11 cellular contexts compared by ENCODE assay signal in the genomic region with DNA sequence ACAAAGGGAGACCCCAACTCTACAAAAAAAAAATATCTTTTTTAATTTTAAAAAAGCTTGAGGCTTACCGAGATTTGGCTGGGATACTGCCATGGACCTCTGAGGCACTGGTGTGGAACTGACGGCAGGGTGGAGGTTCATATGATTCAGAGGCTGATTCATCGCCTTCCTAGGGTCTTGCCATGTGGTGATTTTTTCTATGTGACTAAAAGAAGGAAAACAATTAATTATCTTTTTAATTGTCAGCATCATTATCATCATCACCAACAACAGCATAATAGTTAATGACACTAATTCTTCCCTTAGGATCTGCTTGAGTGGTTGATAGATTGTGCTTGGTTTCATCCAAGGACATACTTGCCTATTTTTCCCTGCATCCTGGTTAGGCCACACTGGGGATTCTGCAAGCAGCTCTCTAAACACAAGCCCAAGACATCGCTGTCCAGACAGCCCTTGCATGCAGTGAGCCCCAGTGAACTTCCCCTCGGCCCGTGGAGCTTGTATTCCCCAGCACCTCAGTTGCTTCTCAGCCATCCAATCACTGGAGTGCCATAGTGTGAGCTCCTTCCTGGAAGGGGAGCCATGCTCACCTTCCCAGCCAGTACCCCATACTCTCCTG.
A peak's percentile ranks its signal among the peaks of the same experiment; 100 is the strongest.
DNase-seq lines count a peak whose midpoint lies in the region; ATAC-seq and TF ChIP-seq lines count a peak whose summit lies in the region.
"Had no signal": no experiment of that assay in that cellular context is flagged by ENCODE, and none has a peak within 500 bp of the region (broad histone marks: within the 10 kb centered on the region; RNA-seq: fewer than 3 reads in every experiment).

No MANE protein-coding gene starts in this region.

- H3K36me3 Mint-ChIP-seq in T-helper 17 cell (ENCODE audit: low read depth) = peaks cover 1% of the 10 kb centered on the region

- 0 out of 2 replicates have a peak overlapping the region, but pooled peaks have one; percentile 15 for H2AFZ ChIP-seq in Loucy (ENCODE audit: low read length)
- H2AFZ ChIP-seq in mammary epithelial cell (ENCODE audit: low read depth, low read length) = no peak overlapping the region

- H3K4me1 Mint-ChIP-seq in T-helper 17 cell = peaks cover 14% of the 10 kb centered on the region

- H3K9me3 ChIP-seq in Loucy (ENCODE audit: insufficient read depth, low read depth, low read length) = no peaks in the 10 kb centered on the region
- no peaks in the 10 kb centered on the region for H3K9me3 ChIP-seq in mammary epithelial cell (replicated peaks; ENCODE audit: insufficient read depth, low read length)
- no peaks in the 10 kb centered on the region for H3K9me3 ChIP-seq in T-helper 17 cell (ENCODE audit: control insufficient read depth, low read length, poor library complexity, severe bottlenecking)

- no peak for TF ChIP-seq POLR2A in lower leg skin (IDR thresholded peaks at IDR 0.05)

- H3K9ac ChIP-seq in Loucy (ENCODE audit: low read depth, low read length, poor library complexity, severe bottlenecking) (no peak overlapping the region), mammary epithelial cell (ENCODE audit: insufficient read depth, low read length) (no peak overlapping the region)

- no peak overlapping the region for H3K4me2 ChIP-seq in Loucy (ENCODE audit: low read depth, low read length, poor library complexity, severe bottlenecking)
- peak overlapping the region; percentile 14 for H3K4me2 ChIP-seq in mammary epithelial cell (ENCODE audit: insufficient read depth, low read depth, low read length)

- H3K4me1 ChIP-seq in Loucy (ENCODE audit: insufficient read depth, low read length, poor library complexity, severe bottlenecking) = peaks cover 14% of the 10 kb centered on the region
- H3K4me1 ChIP-seq in mammary epithelial cell (ENCODE audit: insufficient read depth, low read length) = peaks cover 59% of the 10 kb centered on the region

- TF ChIP-seq CTCF in Loucy (conservative IDR thresholded peaks at IDR 0.05; ENCODE audit: low read length) (no peak), mammary epithelial cell (conservative IDR thresholded peaks at IDR 0.05 in 1 of 2, IDR thresholded peaks at IDR 0.05 in 1 of 2; ENCODE audit: extremely low read depth in 1 of 2, insufficient read depth in 1 of 2, low read depth in 1 of 2, low read length in 2 of 2) (no peak), lower leg skin (IDR thresholded peaks at IDR 0.05) (no peak)

- no peak for ATAC-seq in T-helper 17 cell

- no peaks in the 10 kb centered on the region for H3F3A ChIP-seq in Loucy (ENCODE audit: low read depth)

- CTCF ChIA-PET in mammary epithelial cell (lab: Charles Lee; ENCODE audit: low non-redundant PET) = interaction anchor here (0.6 kb wide), 1 partner anchor 180 kb away, joined by 6 read pairs; no protein-coding TSS in a partner anchor

- H3K36me3 ChIP-seq in Loucy (ENCODE audit: insufficient read depth, low read length) (no peaks in the 10 kb centered on the region), mammary epithelial cell (ENCODE audit: insufficient read depth, low read length) (peaks cover 14% of the 10 kb centered on the region)

- H3K27ac ChIP-seq in mammary epithelial cell (ENCODE audit: insufficient read depth, low read depth, low read length) = peak overlapping the region; percentile 62

- H3K79me2 ChIP-seq in Loucy (ENCODE audit: insufficient read depth, low read length) (no peaks in the 10 kb centered on the region), mammary epithelial cell (ENCODE audit: insufficient read depth, low read length) (peaks cover 56% of the 10 kb centered on the region)

- BruUV-seq in mammary epithelial cell (replicated peaks; lab: Mats Ljungman, UMichigan) = no TSS peak

- H3K27me3 ChIP-seq in Loucy (ENCODE audit: insufficient read depth, low read length, poor library complexity, severe bottlenecking) (no peaks in the 10 kb centered on the region), mammary epithelial cell (ENCODE audit: insufficient read depth, low read length) (no peaks in the 10 kb centered on the region)

- H3K27ac Mint-ChIP-seq in T-helper 17 cell = no peak overlapping the region

- dilution Hi-C loops in mammary epithelial cell (cut with HindIII; ENCODE audit: low sequenced_read_pairs) = loop anchor here (5.0 kb wide), 1 partner anchor 89 kb away; no protein-coding TSS in a partner anchor

- H3K4me3 ChIP-seq in Loucy (ENCODE audit: low read length, poor library complexity, severe bottlenecking) = no peak overlapping the region
- no peak overlapping the region for H3K4me3 ChIP-seq in mammary epithelial cell (replicated peaks in 1 of 3; ENCODE audit: insufficient read depth in 1 of 3, low read depth in 2 of 3, low read length in 3 of 3)
- H3K4me3 ChIP-seq in lower leg skin (ENCODE audit: low read depth, poor library complexity, severe bottlenecking) = no peak overlapping the region

- intact Hi-C loops in mammary epithelial cell (cut with micrococcal nuclease) = no loop called here
- intact Hi-C loops in lower leg skin (cut with DNase I; ENCODE audit: low total_unique reads) = no loop called here

- H3K4me3 Mint-ChIP-seq in T-helper 17 cell = no peak overlapping the region

- H3K27me3 Mint-ChIP-seq in T-helper 17 cell = peaks cover 1% of the 10 kb centered on the region

- H3K9me2 ChIP-seq in Loucy (replicated peaks; ENCODE audit: low read depth, low read length) = no peaks in the 10 kb centered on the region

- WGBS in mammary epithelial cell (ENCODE audit: low coverage, missing lambda C conversion rate) = 53% methylated on average over 6 of the region's 6 CpGs
- 47 to 55% methylated on average over 6 of the region's 6 CpGs for WGBS in lower leg skin, 2 donors

- H4K20me1 ChIP-seq in Loucy (ENCODE audit: insufficient read depth, low read length, poor library complexity, severe bottlenecking) = no peaks in the 10 kb centered on the region
- no peaks in the 10 kb centered on the region for H4K20me1 ChIP-seq in mammary epithelial cell (ENCODE audit: insufficient read depth, low read length)

- in situ Hi-C loops in mammary epithelial cell (cut with MboI; ENCODE audit: low sequenced_read_pairs in 2 of 2) = no loop called here

- peak; percentile 82 for DNase-seq in A172 (ENCODE audit: low spot score)
- peak; percentile 73 for DNase-seq in mammary epithelial cell
- DNase-seq in kidney glomerular epithelial cell (lab: John Stamatoyannopoulos, UW) = peak; percentile 59
- no peak for DNase-seq in stimulated activated CD4-positive, alpha-beta T cell treated with anti-CD3 and anti-CD28 coated beads, Interleukin-12 subunit alpha, Interleukin-12 subunit beta, amount 100 ng/mL, for 4 hours
- DNase-seq in T-helper 17 cell = no peak
- DNase-seq in lower leg skin (ENCODE audit: low spot score in 2 of 2) = no peak
- no peak for DNase-seq in occipital lobe (lab: John Stamatoyannopoulos, UW)
- DNase-seq: activated CD4-positive, alpha-beta T cell treated with anti-CD3 and anti-CD28 coated beads for 4 hours; activated naive CD4-positive, alpha-beta T cell treated with anti-CD3 and anti-CD28 coated beads, Interleukin-2, amount 50 U/mL, for 16 hours; SIG-M5 had no signal

Comparison
In these comparisons a context has a peak if more than half of its experiments do, and no peak if none do; other contexts are left out.
1. DNase-seq: peak in A172 (single experiment), mammary epithelial cell (single experiment) and kidney glomerular epithelial cell (single experiment); none in stimulated activated CD4-positive, alpha-beta T cell treated with anti-CD3 and anti-CD28 coated beads, Interleukin-12 subunit alpha, Interleukin-12 subunit beta, amount 100 ng/mL, for 4 hours (single experiment), T-helper 17 cell (0 of 3), lower leg skin (0 of 2) and occipital lobe (single experiment).